ENCODE assay signal across 18 cellular contexts in the genomic region with DNA sequence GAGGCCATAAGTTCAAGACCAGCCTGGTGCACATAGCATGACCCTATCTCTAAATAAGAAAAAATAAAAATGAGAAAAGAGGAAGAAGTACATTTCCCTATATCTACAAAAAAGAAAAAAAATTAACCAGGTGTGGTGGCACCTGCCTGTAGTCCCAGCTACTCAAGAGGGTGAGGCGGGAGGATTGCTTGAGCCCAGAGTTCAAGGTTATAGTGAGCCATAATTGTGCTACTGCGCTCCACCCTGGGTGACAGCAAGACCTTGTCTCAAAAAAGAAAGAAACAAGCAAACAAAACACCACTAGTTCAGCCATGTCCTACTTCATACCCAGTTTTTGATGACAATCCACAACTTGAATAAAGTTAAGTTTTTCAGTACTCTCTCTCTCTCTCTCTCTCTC. TPM values are rescaled to one million over a fixed set of nuclear protein-coding genes. Genes with fewer than 3 reads are reported as not detected.
DNase-seq lines count a peak whose midpoint lies in the region; ATAC-seq and TF ChIP-seq lines count a peak whose summit lies in the region.
"Had no signal": no experiment of that assay in that cellular context is flagged by ENCODE, and none has a peak within 500 bp of the region (broad histone marks: within the 10 kb centered on the region; RNA-seq: fewer than 3 reads in every experiment).

No MANE protein-coding gene starts in this region.

- H3K27ac ChIP-seq in heart left ventricle (no peak overlapping the region), transverse colon (peak overlapping the region; percentile 34 to 57 (median 50))
- no peak overlapping the region for H3K27ac ChIP-seq in naive thymus-derived CD4-positive, alpha-beta T cell (ENCODE audit: low read depth, low read length)
- H3K27ac ChIP-seq: BLaER1 treated with 17β-estradiol and CSF1 and Interleukin-3, amounts not matched to agents 10 nM and 100 nM had no signal

- peaks cover 43% of the 10 kb centered on the region for H3K4me1 Mint-ChIP-seq in dendritic cell treated with granulocyte-macrophage colony-stimulating factor and Interleukin-4, amounts not matched to agents 40 ng/mL and 50 ng/mL, for 4 days (ENCODE audit: low read depth)
- peaks cover 19 to 57% (median 34%) of the 10 kb centered on the region in 7 donors for H3K4me1 Mint-ChIP-seq in naive thymus-derived CD4-positive, alpha-beta T cell
- peaks cover 31% of the 10 kb centered on the region for H3K4me1 Mint-ChIP-seq in activated T-helper 17 cell treated with anti-CD3 and anti-CD28 coated beads, Interleukin-2, amount 50 U/mL, for 72 hours

- H3K9me3 ChIP-seq in heart left ventricle (no peaks in the 10 kb centered on the region), transverse colon (no peaks in the 10 kb centered on the region)
- no peaks in the 10 kb centered on the region for H3K9me3 ChIP-seq in naive thymus-derived CD4-positive, alpha-beta T cell (ENCODE audit: control insufficient read depth in 2 of 3, low read length in 3 of 3)
- H3K9me3 ChIP-seq: BLaER1 treated with 17β-estradiol and CSF1 and Interleukin-3, amounts not matched to agents 10 nM and 100 nM; Caco-2 had no signal

- peaks cover 31% of the 10 kb centered on the region for H3K36me3 Mint-ChIP-seq in dendritic cell treated with granulocyte-macrophage colony-stimulating factor and Interleukin-4, amounts not matched to agents 40 ng/mL and 50 ng/mL, for 4 days (ENCODE audit: low read depth)
- peaks cover 0 to 9% (median 0%) of the 10 kb centered on the region in 5 donors for H3K36me3 Mint-ChIP-seq in naive thymus-derived CD4-positive, alpha-beta T cell
- H3K36me3 Mint-ChIP-seq in activated T-helper 17 cell treated with anti-CD3 and anti-CD28 coated beads, Interleukin-2, amount 50 U/mL, for 72 hours (ENCODE audit: low read depth) = peaks cover 14% of the 10 kb centered on the region

- no peak for TF ChIP-seq EP300 in transverse colon (IDR thresholded peaks at IDR 0.05; ENCODE audit: low read depth)

- intact Hi-C loops in cardiac septum (cut with DNase I) (no loop called here), heart left ventricle (cut with DNase I) (loop anchor here in 2 of 10 donors (10.0 kb wide), 1 partner anchor 403 kb away; the partner anchor contains the start of gene KCNN3 (in 2 of the 2)), transverse colon (cut with DNase I; ENCODE audit: low total_unique reads) (no loop called here)
- intact Hi-C loops in dendritic cell treated with granulocyte-macrophage colony-stimulating factor and Interleukin-4, amounts not matched to agents 40 ng/mL and 50 ng/mL, for 4 days (cut with micrococcal nuclease) = no loop called here
- intact Hi-C loops in naive thymus-derived CD4-positive, alpha-beta T cell (cut with micrococcal nuclease) = loop anchor here in 1 of 2 donors (10.0 kb wide), 1 partner anchor 613 kb away; no protein-coding TSS in a partner anchor

- peaks cover 0 to 25% (median 5%) of the 10 kb centered on the region in 12 donors for H3K4me1 ChIP-seq in heart left ventricle
- peaks cover 1 to 20% of the 10 kb centered on the region in 2 donors for H3K4me1 ChIP-seq in naive thymus-derived CD4-positive, alpha-beta T cell (ENCODE audit: control insufficient read depth in 2 of 2, insufficient read depth in 2 of 2, low read length in 2 of 2)
- peaks cover 4 to 65% (median 18%) of the 10 kb centered on the region in 4 donors for H3K4me1 ChIP-seq in transverse colon
- H3K4me1 ChIP-seq: Caco-2 had no signal

- H3K36me3 ChIP-seq in heart left ventricle (peaks cover 0 to 20% (median 7%) of the 10 kb centered on the region in 9 donors), transverse colon (no peaks in the 10 kb centered on the region)
- H3K36me3 ChIP-seq in naive thymus-derived CD4-positive, alpha-beta T cell (ENCODE audit: control insufficient read depth in 2 of 3, insufficient read depth in 3 of 3, low read length in 3 of 3) = peaks cover 0 to 12% (median 0%) of the 10 kb centered on the region in 3 experiments

- peak overlapping the region; percentile 38 for H3K27ac Mint-ChIP-seq in dendritic cell treated with granulocyte-macrophage colony-stimulating factor and Interleukin-4, amounts not matched to agents 40 ng/mL and 50 ng/mL, for 4 days
- H3K27ac Mint-ChIP-seq in naive thymus-derived CD4-positive, alpha-beta T cell = peak overlapping the region in 7 of 9 donors; percentile 9 to 75 (median 48)
- H3K27ac Mint-ChIP-seq in activated T-helper 17 cell treated with anti-CD3 and anti-CD28 coated beads, Interleukin-2, amount 50 U/mL, for 72 hours = no peak overlapping the region
- H3K27ac Mint-ChIP-seq: CD8-positive, alpha-beta T cell; H9 had no signal

- H3K27me3 ChIP-seq in heart left ventricle (no peaks in the 10 kb centered on the region), transverse colon (no peaks in the 10 kb centered on the region)
- H3K27me3 ChIP-seq in naive thymus-derived CD4-positive, alpha-beta T cell (ENCODE audit: control insufficient read depth in 2 of 2, insufficient read depth in 2 of 2, low read length in 2 of 2) = no peaks in the 10 kb centered on the region
- H3K27me3 ChIP-seq: BLaER1 treated with 17β-estradiol and CSF1 and Interleukin-3, amounts not matched to agents 10 nM and 100 nM had no signal

- in situ Hi-C loops in transverse colon (cut with MboI; ENCODE audit: low pct_ligation_motif_present in 1 of 4, low pct_unique_long_range_greater_than_20kb in 1 of 4, low sequenced_read_pairs in 3 of 4) = loop anchor here in 2 of 4 donors (10.0 kb wide), 1 partner anchor 67 kb away; the partner anchor contains the start of gene IL6R (in 2 of the 2)

- TF ChIP-seq CTCF in heart left ventricle (IDR thresholded peaks at IDR 0.05) = no peak
- no peak for TF ChIP-seq CTCF in transverse colon (IDR thresholded peaks at IDR 0.05)

- H3K27me3 Mint-ChIP-seq in dendritic cell treated with granulocyte-macrophage colony-stimulating factor and Interleukin-4, amounts not matched to agents 40 ng/mL and 50 ng/mL, for 4 days = no peaks in the 10 kb centered on the region
- H3K27me3 Mint-ChIP-seq in naive thymus-derived CD4-positive, alpha-beta T cell = no peaks in the 10 kb centered on the region
- no peaks in the 10 kb centered on the region for H3K27me3 Mint-ChIP-seq in activated T-helper 17 cell treated with anti-CD3 and anti-CD28 coated beads, Interleukin-2, amount 50 U/mL, for 72 hours

- peak; percentile 15 for DNase-seq in cardiac septum (ENCODE audit: low spot score)
- no peak for DNase-seq in heart left ventricle
- no peak for DNase-seq in naive thymus-derived CD4-positive, alpha-beta T cell
- peak; percentile 55 for DNase-seq in transverse colon
- DNase-seq in KG1 (lab: John Stamatoyannopoulos, UW) = no peak
- DNase-seq in SKM-1 treated with dmso at 0.1 percent for 144 hours (lab: John Stamatoyannopoulos, UW; ENCODE audit: unreplicated experiment) = no peak
- DNase-seq: ACHN; Caco-2; CD8-positive, alpha-beta T cell; DND-41; GDM1; GOT3; H9 had no signal

- no peak for TF ChIP-seq POLR2A in heart left ventricle (IDR thresholded peaks at IDR 0.05)
- TF ChIP-seq POLR2A in transverse colon (IDR thresholded peaks at IDR 0.05) = no peak

- CTCF ChIA-PET in naive thymus-derived CD4-positive, alpha-beta T cell (lab: Charles Lee) = interaction anchor here (0.6 to 1.6 kb wide), 2 partner anchors 8 to 609 kb away, joined by 3 read pairs; no protein-coding TSS in a partner anchor

- H3K4me3 ChIP-seq in heart left ventricle = no peak overlapping the region
- H3K4me3 ChIP-seq in naive thymus-derived CD4-positive, alpha-beta T cell (ENCODE audit: low read length) = no peak overlapping the region
- H3K4me3 ChIP-seq in transverse colon = no peak overlapping the region
- H3K4me3 ChIP-seq: BLaER1 treated with 17β-estradiol and CSF1 and Interleukin-3, amounts not matched to agents 10 nM and 100 nM had no signal

- ATAC-seq in heart left ventricle = no peak
- no peak for ATAC-seq in naive thymus-derived CD4-positive, alpha-beta T cell
- no peak for ATAC-seq in activated T-helper 17 cell treated with anti-CD3 and anti-CD28 coated beads, Interleukin-2, amount 50 U/mL, for 72 hours (replicated peaks)
- ATAC-seq: CD8-positive, alpha-beta T cell had no signal

- H3K4me3 Mint-ChIP-seq in dendritic cell treated with granulocyte-macrophage colony-stimulating factor and Interleukin-4, amounts not matched to agents 40 ng/mL and 50 ng/mL, for 4 days = no peak overlapping the region
- no peak overlapping the region for H3K4me3 Mint-ChIP-seq in naive thymus-derived CD4-positive, alpha-beta T cell
- no peak overlapping the region for H3K4me3 Mint-ChIP-seq in activated T-helper 17 cell treated with anti-CD3 and anti-CD28 coated beads, Interleukin-2, amount 50 U/mL, for 72 hours
- H3K4me3 Mint-ChIP-seq: CD8-positive, alpha-beta T cell; H9 had no signal

- WGBS in heart left ventricle, 4 donors = 90 to 98% (median 95%) methylated on average over 2 of the region's 2 CpGs
- WGBS in transverse colon (ENCODE audit: low coverage in 1 of 2), 2 donors = 46% methylated on average over 2 of the region's 2 CpGs; no CpG with 5 or more reads in 1 of the 2 donors

- H3K9me3 Mint-ChIP-seq in dendritic cell treated with granulocyte-macrophage colony-stimulating factor and Interleukin-4, amounts not matched to agents 40 ng/mL and 50 ng/mL, for 4 days = no peaks in the 10 kb centered on the region
- H3K9me3 Mint-ChIP-seq in naive thymus-derived CD4-positive, alpha-beta T cell = peaks cover 0 to 1% (median 0%) of the 10 kb centered on the region in 11 donors
- H3K9me3 Mint-ChIP-seq in activated T-helper 17 cell treated with anti-CD3 and anti-CD28 coated beads, Interleukin-2, amount 50 U/mL, for 72 hours = no peaks in the 10 kb centered on the region
- H3K9me3 Mint-ChIP-seq: CD8-positive, alpha-beta T cell; H9 had no signal

- POLR2A ChIA-PET in naive thymus-derived CD4-positive, alpha-beta T cell (lab: Charles Lee) = interaction anchor here (0.6 to 0.7 kb wide), 2 partner anchors 8 to 26 kb away, joined by 3 read pairs; no protein-coding TSS in a partner anchor

RNA-seq across cellular contexts. Expression of gene TDRD10, which starts 30.7 kb away (rescaled TPM):
- total RNA-seq in cardiac septum = 5.0 TPM
- 1 to 10 TPM in 8 of 9 donors, under 1 TPM in 1; 0.71 to 3.4 (median 1.8) TPM for total RNA-seq in heart left ventricle
- 1 to 10 TPM; 2.9 to 3.0 TPM for polyA plus RNA-seq in heart left ventricle
- under 1 TPM in 1 of 5 experiments, not detected in 4; 0.29 TPM for total RNA-seq in naive thymus-derived CD4-positive, alpha-beta T cell
- polyA plus RNA-seq in naive thymus-derived CD4-positive, alpha-beta T cell = not detected
- total RNA-seq in transverse colon = 1 to 10 TPM in 1 of 4 donors, under 1 TPM in 1, not detected in 2; 0.96 to 3.3 TPM
- not detected for total RNA-seq in activated T-helper 17 cell treated with anti-CD3 and anti-CD28 coated beads, Interleukin-2, amount 50 U/mL, for 72 hours
- total RNA-seq: A172; Caco-2; CD8-positive, alpha-beta T cell; HT1080 had no signal

RNA-seq across cellular contexts. Expression of gene SHE, which starts 30.9 kb away (rescaled TPM):
- total RNA-seq in cardiac septum = 16.8 TPM
- total RNA-seq in heart left ventricle = 10 to 100 TPM; 11.1 to 19.4 (median 11.9) TPM
- 10 to 100 TPM; 10.1 to 17.7 TPM for polyA plus RNA-seq in heart left ventricle
- total RNA-seq in naive thymus-derived CD4-positive, alpha-beta T cell = not detected
- under 1 TPM in 1 of 2 donors, not detected in 1; 0.04 TPM for polyA plus RNA-seq in naive thymus-derived CD4-positive, alpha-beta T cell
- total RNA-seq in transverse colon = 10 to 100 TPM in 1 of 4 donors, 1 to 10 TPM in 3; 5.2 to 15.0 (median 6.7) TPM
- total RNA-seq in activated T-helper 17 cell treated with anti-CD3 and anti-CD28 coated beads, Interleukin-2, amount 50 U/mL, for 72 hours = under 1 TPM in 1 of 2 donors, not detected in 1; 0.03 TPM
- total RNA-seq: A172; Caco-2; CD8-positive, alpha-beta T cell; HT1080 had no signal

Comparison
In these comparisons a context has a peak if more than half of its experiments do, and no peak if none do; other contexts are left out.
1. DNase-seq: peak in cardiac septum (single experiment) and transverse colon (single experiment); none in heart left ventricle (0 of 5), naive thymus-derived CD4-positive, alpha-beta T cell (0 of 9), KG1 (single experiment) and SKM-1 treated with dmso at 0.1 percent for 144 hours (single experiment).
2. H3K27ac ChIP-seq: peak in transverse colon (4 of 4); none in heart left ventricle (0 of 12) and naive thymus-derived CD4-positive, alpha-beta T cell (single experiment).
3. RNA of gene SHE, which starts 30.9 kb away (total RNA-seq): 16.8 TPM in cardiac septum (single experiment), 11.1 to 19.4 TPM in heart left ventricle and 5.2 to 15.0 TPM in transverse colon; 0.03 TPM in activated T-helper 17 cell treated with anti-CD3 and anti-CD28 coated beads, Interleukin-2, amount 50 U/mL, for 72 hours and not detected in naive thymus-derived CD4-positive, alpha-beta T cell; every median in the first group is over 4 times any median in the second.